23 cellular contexts compared by ENCODE assay signal in genomic region chr7:119572541-119572940, GRCh38.
DNase-seq lines count a peak whose midpoint lies in the region; ATAC-seq and TF ChIP-seq lines count a peak whose summit lies in the region.
"Had no signal": no experiment of that assay in that cellular context is flagged by ENCODE, and none has a peak within 500 bp of the region (broad histone marks: within the 10 kb centered on the region; RNA-seq: fewer than 3 reads in every experiment).

No MANE protein-coding gene starts in this region.

- H3K27me3 Mint-ChIP-seq in activated naive CD8-positive, alpha-beta T cell treated with anti-CD3 and anti-CD28 coated beads, Interleukin-2, amount 50 U/mL, for 24 hours, result no peaks in the 10 kb centered on the region
- H3K27me3 Mint-ChIP-seq in activated naive CD8-positive, alpha-beta T cell treated with anti-CD3 and anti-CD28 coated beads for 36 hours, result no peaks in the 10 kb centered on the region
- H3K27me3 Mint-ChIP-seq in neural progenitor cell (ENCODE audit: insufficient read depth, low read depth), result no peaks in the 10 kb centered on the region
- H3K27me3 Mint-ChIP-seq: B cell had no signal

- H3K9ac ChIP-seq in neural progenitor cell, result no peak overlapping the region

- H3K36me3 ChIP-seq in neural progenitor cell, result no peaks in the 10 kb centered on the region
- H3K36me3 ChIP-seq in upper lobe of left lung, result no peaks in the 10 kb centered on the region
- H3K36me3 ChIP-seq: MG63, SJSA1 had no signal

- no peak for TF ChIP-seq POLR2A in upper lobe of left lung (IDR thresholded peaks at IDR 0.05)

- WGBS in upper lobe of left lung, 2 donors, result 88 to 91% methylated on average over 5 of the region's 5 CpGs

- peaks cover 4% of the 10 kb centered on the region for H3K9me3 Mint-ChIP-seq in activated naive CD8-positive, alpha-beta T cell treated with anti-CD3 and anti-CD28 coated beads, Interleukin-2, amount 50 U/mL, for 24 hours
- peaks cover 4% of the 10 kb centered on the region for H3K9me3 Mint-ChIP-seq in activated naive CD8-positive, alpha-beta T cell treated with anti-CD3 and anti-CD28 coated beads for 36 hours
- H3K9me3 Mint-ChIP-seq in neural progenitor cell, result no peaks in the 10 kb centered on the region

- no peak overlapping the region for H3K4me2 ChIP-seq in neural progenitor cell
- H3K4me2 ChIP-seq: PC-9 had no signal

- H3K9me3 ChIP-seq in neural progenitor cell (ENCODE audit: low read depth) (no peaks in the 10 kb centered on the region), upper lobe of left lung (no peaks in the 10 kb centered on the region)
- H3K9me3 ChIP-seq: Caco-2, MG63, SJSA1 had no signal

- H3K4me3 Mint-ChIP-seq in activated naive CD8-positive, alpha-beta T cell treated with anti-CD3 and anti-CD28 coated beads, Interleukin-2, amount 50 U/mL, for 24 hours, result no peak overlapping the region
- no peak overlapping the region for H3K4me3 Mint-ChIP-seq in activated naive CD8-positive, alpha-beta T cell treated with anti-CD3 and anti-CD28 coated beads for 36 hours
- H3K4me3 Mint-ChIP-seq in neural progenitor cell, result no peak overlapping the region
- H3K4me3 Mint-ChIP-seq: B cell; CD8-positive, alpha-beta T cell had no signal

- H3F3A ChIP-seq in neural progenitor cell (ENCODE audit: low read depth), result no peaks in the 10 kb centered on the region

- H3K4me3 ChIP-seq in neural progenitor cell (no peak overlapping the region), upper lobe of left lung (no peak overlapping the region)
- H3K4me3 ChIP-seq: GM12878, MG63, PC-9, SJSA1 had no signal

- H3K36me3 Mint-ChIP-seq in activated naive CD8-positive, alpha-beta T cell treated with anti-CD3 and anti-CD28 coated beads, Interleukin-2, amount 50 U/mL, for 24 hours (ENCODE audit: low read depth), result no peaks in the 10 kb centered on the region
- H3K36me3 Mint-ChIP-seq in activated naive CD8-positive, alpha-beta T cell treated with anti-CD3 and anti-CD28 coated beads for 36 hours, result no peaks in the 10 kb centered on the region
- no peaks in the 10 kb centered on the region for H3K36me3 Mint-ChIP-seq in neural progenitor cell
- H3K36me3 Mint-ChIP-seq: CD8-positive, alpha-beta T cell had no signal

- H2AFZ ChIP-seq in neural progenitor cell (replicated peaks), result peak overlapping the region; percentile 17
- H2AFZ ChIP-seq: PC-9 had no signal

- no peaks in the 10 kb centered on the region for H3K27me3 ChIP-seq in neural progenitor cell
- H3K27me3 ChIP-seq in upper lobe of left lung, result no peaks in the 10 kb centered on the region
- H3K27me3 ChIP-seq: MG63, SJSA1 had no signal

- TF ChIP-seq CTCF in neural progenitor cell (IDR thresholded peaks at IDR 0.05) (no peak), upper lobe of left lung (IDR thresholded peaks at IDR 0.05) (no peak)

- no peak for DNase-seq in activated naive CD8-positive, alpha-beta T cell treated with anti-CD3 and anti-CD28 coated beads, Interleukin-2, amount 50 U/mL, for 24 hours
- no peak for DNase-seq in activated naive CD8-positive, alpha-beta T cell treated with anti-CD3 and anti-CD28 coated beads for 36 hours
- DNase-seq in cerebellum (ENCODE audit: low spot score) (peak; percentile 6), neural progenitor cell (ENCODE audit: low spot score) (no peak), upper lobe of left lung (peak in 1 of 2 donors; percentile 45), NCI-H1694 treated with DMSO at 0.1 percent for 48 hours (lab: John Stamatoyannopoulos, UW) (no peak), HUDEP-2 (lab: John Stamatoyannopoulos, UW; ENCODE audit: unreplicated experiment in 76 of 76) (no peak), NCI-H2029 treated with DMSO at 0.1 percent for 48 hours (lab: John Stamatoyannopoulos, UW) (no peak)
- DNase-seq: Caco-2; CD8-positive, alpha-beta T cell; KG1; MG63; NCI-H1105 treated with DMSO at 0.1 percent for 48 hours; NCI-H146; NCI-H2029; NCI-H2227 treated with DMSO at 0.1 percent for 48 hours; NCI-H526 treated with DMSO at 0.1 percent for 48 hours; PC-9 had no signal

- H3K27ac Mint-ChIP-seq in activated naive CD8-positive, alpha-beta T cell treated with anti-CD3 and anti-CD28 coated beads, Interleukin-2, amount 50 U/mL, for 24 hours, result no peak overlapping the region
- H3K27ac Mint-ChIP-seq in activated naive CD8-positive, alpha-beta T cell treated with anti-CD3 and anti-CD28 coated beads for 36 hours, result no peak overlapping the region
- no peak overlapping the region for H3K27ac Mint-ChIP-seq in neural progenitor cell
- H3K27ac Mint-ChIP-seq: B cell; CD8-positive, alpha-beta T cell had no signal

- no peaks in the 10 kb centered on the region for H3K79me2 ChIP-seq in neural progenitor cell (ENCODE audit: low read depth)

- no peaks in the 10 kb centered on the region for H3K4me1 Mint-ChIP-seq in activated naive CD8-positive, alpha-beta T cell treated with anti-CD3 and anti-CD28 coated beads, Interleukin-2, amount 50 U/mL, for 24 hours
- H3K4me1 Mint-ChIP-seq in activated naive CD8-positive, alpha-beta T cell treated with anti-CD3 and anti-CD28 coated beads for 36 hours, result no peaks in the 10 kb centered on the region
- H3K4me1 Mint-ChIP-seq in neural progenitor cell, result peaks cover 2% of the 10 kb centered on the region
- H3K4me1 Mint-ChIP-seq: B cell had no signal

- no peaks in the 10 kb centered on the region for H4K20me1 ChIP-seq in neural progenitor cell (ENCODE audit: low read depth)

- H3K27ac ChIP-seq in neural progenitor cell, result no peak overlapping the region
- H3K27ac ChIP-seq in upper lobe of left lung, result no peak overlapping the region
- H3K27ac ChIP-seq: 22Rv1, C4-2B, PC-9, SJSA1 had no signal

- TF ChIP-seq EP300 in upper lobe of left lung (IDR thresholded peaks at IDR 0.05), result no peak

- ATAC-seq in activated naive CD8-positive, alpha-beta T cell treated with anti-CD3 and anti-CD28 coated beads, Interleukin-2, amount 50 U/mL, for 24 hours, result peak; percentile 28
- ATAC-seq in upper lobe of left lung (ENCODE audit: low FRiP score in 2 of 2), result peak; percentile 8 to 65
- ATAC-seq: CD8-positive, alpha-beta T cell; GM12878 had no signal

- no peaks in the 10 kb centered on the region for H3K4me1 ChIP-seq in neural progenitor cell
- no peaks in the 10 kb centered on the region for H3K4me1 ChIP-seq in upper lobe of left lung
- H3K4me1 ChIP-seq: Caco-2, SJSA1 had no signal
